Comparison of ENCODE assay signal across 15 cellular contexts in the genomic region with DNA sequence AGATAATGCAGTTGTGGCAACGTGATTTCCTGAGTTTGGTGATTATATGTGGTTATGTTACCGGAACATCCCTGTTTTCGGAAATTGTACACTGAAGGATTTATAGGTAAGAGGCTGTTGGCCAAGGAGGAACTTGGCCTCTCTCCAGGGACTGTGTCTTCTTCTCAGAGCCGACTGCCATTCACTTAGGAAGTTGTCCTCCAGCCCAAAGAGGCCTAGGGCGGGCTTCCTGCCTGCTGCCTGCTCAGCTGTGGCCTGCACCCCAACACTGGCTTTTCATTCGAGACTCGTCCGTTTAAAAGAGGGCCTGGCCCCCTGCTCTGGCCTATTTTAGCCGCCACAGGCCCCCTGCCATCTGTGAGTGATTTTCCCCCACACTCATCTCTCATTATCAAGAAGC.
A peak's percentile ranks its signal among the peaks of the same experiment; 100 is the strongest.
DNase-seq lines count a peak whose midpoint lies in the region; ATAC-seq, FAIRE-seq and TF ChIP-seq lines count a peak whose summit lies in the region.
"Had no signal": no experiment of that assay in that cellular context is flagged by ENCODE, and none has a peak within 500 bp of the region (broad histone marks: within the 10 kb centered on the region; RNA-seq: fewer than 3 reads in every experiment).

No MANE protein-coding gene starts in this region.

- no peak overlapping the region for H3K9ac ChIP-seq in kidney (ENCODE audit: low read length in 2 of 2)

- no peak for ATAC-seq in GM19467 (IDR thresholded peaks at IDR 0.05; ENCODE audit: unreplicated experiment)
- ATAC-seq in HG03139 (IDR thresholded peaks at IDR 0.05; ENCODE audit: unreplicated experiment), result no peak
- ATAC-seq: activated CD4-positive, alpha-beta T cell treated with anti-CD3 and anti-CD28 coated beads for 36 hours; foreskin keratinocyte had no signal

- no peak for FAIRE-seq in kidney (lab: Jason Lieb, UNC)

- intact Hi-C loops in kidney (cut with DNase I), result no loop called here

- no peaks in the 10 kb centered on the region for H3K27me3 ChIP-seq in SJCRH30
- H3K27me3 ChIP-seq: MG63 had no signal

- H3K4me1 ChIP-seq in kidney (ENCODE audit: control insufficient read depth in 1 of 2, insufficient read depth in 1 of 2, low read depth in 1 of 2, low read length in 2 of 2), result peaks cover 0 to under 1% of the 10 kb centered on the region in 2 donors
- no peaks in the 10 kb centered on the region for H3K4me1 ChIP-seq in SJCRH30
- H3K4me1 ChIP-seq: foreskin keratinocyte had no signal

- H3K36me3 ChIP-seq in kidney (ENCODE audit: control insufficient read depth in 1 of 2, insufficient read depth in 2 of 2, low read length in 2 of 2) (no peaks in the 10 kb centered on the region), SJCRH30 (no peaks in the 10 kb centered on the region)
- H3K36me3 ChIP-seq: MG63 had no signal

- H3K27ac ChIP-seq in kidney (ENCODE audit: low read depth in 2 of 2, low read length in 2 of 2) (no peak overlapping the region), SJCRH30 (no peak overlapping the region)
- H3K27ac ChIP-seq: foreskin keratinocyte, PC-9 had no signal

- DNase-seq in G401 (ENCODE audit: low spot score) (peak; percentile 31), NB4 (ENCODE audit: low read depth) (peak; percentile 90), cerebellar cortex (ENCODE audit: low spot score) (peak; percentile 25), pons (ENCODE audit: low spot score) (peak; percentile 46), kidney (no peak), SJCRH30 (no peak)
- DNase-seq: activated CD4-positive, alpha-beta T cell treated with anti-CD3 and anti-CD28 coated beads for 36 hours; activated naive CD8-positive, alpha-beta T cell treated with anti-CD3 and anti-CD28 coated beads for 36 hours; CD4-positive, alpha-beta memory T cell; MG63; NCI-H2227 treated with DMSO at 0.1 percent for 48 hours; PC-9 had no signal

- H3K9me3 ChIP-seq in kidney (ENCODE audit: control insufficient read depth in 1 of 2, low read length in 2 of 2) (no peaks in the 10 kb centered on the region), SJCRH30 (replicated peaks) (no peaks in the 10 kb centered on the region)
- H3K9me3 ChIP-seq: MG63 had no signal

- no peak for TF ChIP-seq CTCF in NB4 (IDR thresholded peaks at IDR 0.05; ENCODE audit: low read depth, low read length)
- TF ChIP-seq CTCF in kidney (IDR thresholded peaks at IDR 0.05; ENCODE audit: borderline replicate concordance, extremely low read depth, insufficient read depth), result no peak

- in situ Hi-C loops in G401 (cut with HindIII; ENCODE audit: low sequenced_read_pairs), result no loop called here

- no peak overlapping the region for H3K4me3 ChIP-seq in NB4 (ENCODE audit: low read depth, low read length)
- no peak overlapping the region for H3K4me3 ChIP-seq in kidney (ENCODE audit: low read length in 2 of 2)
- H3K4me3 ChIP-seq in SJCRH30, result no peak overlapping the region
- H3K4me3 ChIP-seq: MG63, PC-9 had no signal

- TF ChIP-seq POLR2A in NB4 (IDR thresholded peaks at IDR 0.05; ENCODE audit: extremely low read depth, insufficient read length), result no peak

Comparison
In these comparisons a context has a peak if more than half of its experiments do, and no peak if none do; other contexts are left out.
1. DNase-seq: peak in G401 (single experiment), NB4 (single experiment), cerebellar cortex (single experiment) and pons (single experiment); none in kidney (single experiment) and SJCRH30 (0 of 2).